Comparison of ENCODE assay signal across 1 cellular context in the genomic region with DNA sequence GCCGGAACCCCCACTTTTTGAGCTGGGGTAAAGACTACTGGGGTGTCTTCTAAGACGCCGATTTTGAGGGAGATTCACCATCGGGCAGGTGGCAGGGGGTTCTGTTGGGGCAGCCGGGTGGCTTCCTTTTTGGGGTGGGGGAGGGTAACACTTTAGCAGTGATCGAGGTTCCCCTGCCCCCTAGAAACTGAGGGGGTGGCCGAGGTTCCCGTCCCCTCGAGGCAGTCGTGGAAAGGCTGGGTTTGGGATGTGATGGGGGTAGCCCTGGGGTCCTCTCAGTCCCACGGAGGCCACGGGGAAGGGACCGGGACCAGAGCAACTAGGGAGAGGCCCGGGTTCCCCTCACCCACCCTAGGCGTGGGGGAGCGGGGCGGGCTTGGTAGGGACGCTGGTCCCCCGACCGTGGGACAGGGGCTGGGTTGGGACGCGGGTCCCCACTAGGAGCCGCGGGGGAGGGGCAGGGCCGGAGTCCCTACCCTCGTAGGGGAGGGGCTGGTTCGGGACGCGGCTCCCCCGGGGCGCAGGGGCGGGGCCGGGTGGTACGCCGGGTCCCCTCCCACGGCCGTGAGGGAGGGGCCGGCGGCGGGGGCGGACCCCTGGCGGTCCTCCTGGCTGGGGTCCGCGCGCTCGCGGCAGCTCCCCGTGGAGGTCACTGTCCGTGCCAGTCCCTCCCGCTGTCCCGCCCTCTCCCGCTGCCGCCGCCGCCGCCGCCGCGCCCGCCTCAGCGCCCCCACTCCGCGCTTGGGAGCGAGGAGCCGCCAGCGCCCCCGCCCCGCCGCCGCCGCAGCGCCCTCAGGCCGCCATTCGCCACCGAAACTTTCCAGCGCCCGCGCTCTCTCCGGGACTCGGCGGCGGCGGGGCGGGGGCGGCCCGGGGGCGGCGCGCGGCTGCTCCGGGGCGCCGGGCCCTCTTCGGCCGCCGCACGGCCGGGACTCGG.
TF ChIP-seq lines count a peak whose summit lies in the region.

Gene TBL1X, plus strand, starts transcription at position 624 of the 937 bp plus-strand sequence. CDS start 188,529 bp downstream, outside the sequence.

TF ChIP-seq in K562, 482 proteins besides CTCF, POLR2A, EP300 and RAD21 (continued from another document):
- TF ChIP-seq BCLAF1 (IDR thresholded peaks at IDR 0.05; ENCODE audit: borderline replicate concordance in 1 of 2, control insufficient read depth in 1 of 2, low read depth in 2 of 2, low read length in 1 of 2) (no peak), FOXK2 (conservative IDR thresholded peaks at IDR 0.05 in 1 of 2, IDR thresholded peaks at IDR 0.05 in 1 of 2; ENCODE audit: low read depth in 2 of 2) (no peak), AFF1 (IDR thresholded peaks at IDR 0.05; ENCODE audit: low read depth in 1 of 2, partially characterized antibody in 2 of 2) (no peak), PHF21A (IDR thresholded peaks at IDR 0.05; ENCODE audit: borderline replicate concordance, low read depth) (no peak), WHSC1 (IDR thresholded peaks at IDR 0.05; ENCODE audit: low read length) (no peak), TFAP4 (CRISPR knock-in tag; IDR thresholded peaks at IDR 0.05; ENCODE audit: borderline replicate concordance) (no peak; the same call in 1 of the 2 replicates), SETDB1 (IDR thresholded peaks at IDR 0.05; ENCODE audit: low read length) (no peak), SMARCE1 (IDR thresholded peaks at IDR 0.05) (no peak), TAF1 (IDR thresholded peaks at IDR 0.05; ENCODE audit: control insufficient read depth, extremely low read depth, insufficient read depth, low read length, severe bottlenecking) (peak; percentile 12), HDAC6 (IDR thresholded peaks at IDR 0.05; ENCODE audit: low read depth, low read length) (no peak), KDM4B (IDR thresholded peaks at IDR 0.05; ENCODE audit: borderline replicate concordance in 2 of 2, low read depth in 1 of 2) (no peak), POLR2AphosphoS5 (IDR thresholded peaks at IDR 0.05; ENCODE audit: control insufficient read depth, insufficient read depth, low read depth, low read length) (no peak), ZNF239 (CRISPR knock-in tag; IDR thresholded peaks at IDR 0.05) (no peak), RHOXF2B (CRISPR knock-in tag; conservative IDR thresholded peaks at IDR 0.05) (no peak), ZNF75A (CRISPR knock-in tag; IDR thresholded peaks at IDR 0.05) (no peak), MTA2 (IDR thresholded peaks at IDR 0.05; ENCODE audit: low read depth) (no peak), ZNF512 (tag; IDR thresholded peaks at IDR 0.05) (no peak), HLTF (IDR thresholded peaks at IDR 0.05) (no peak), ZKSCAN8 (CRISPR knock-in tag; IDR thresholded peaks at IDR 0.05) (no peak), HDAC3 (IDR thresholded peaks at IDR 0.05; ENCODE audit: borderline replicate concordance, partially characterized antibody) (no peak), JUN (IDR thresholded peaks at IDR 0.05; ENCODE audit: borderline replicate concordance, low read depth, low read length) (no peak), JUN (CRISPR knock-in tag; IDR thresholded peaks at IDR 0.05; ENCODE audit: borderline replicate concordance) (no peak), KLF6 (CRISPR knock-in tag; IDR thresholded peaks at IDR 0.05; ENCODE audit: borderline replicate concordance) (no peak), MAFG (tag; conservative IDR thresholded peaks at IDR 0.05) (no peak), ATF7 (IDR thresholded peaks at IDR 0.05) (no peak), LARP7 (IDR thresholded peaks at IDR 0.05) (no peak), RBFOX2 (IDR thresholded peaks at IDR 0.05; ENCODE audit: low read depth, low read length) (peak; percentile 71), KLF16 (IDR thresholded peaks at IDR 0.05) (no peak), ZEB2 (IDR thresholded peaks at IDR 0.05) (no peak), ZBTB12 (CRISPR knock-in tag; IDR thresholded peaks at IDR 0.05) (no peak), NFATC3 (IDR thresholded peaks at IDR 0.05) (no peak)
- TF ChIP-seq, protein P1, sequence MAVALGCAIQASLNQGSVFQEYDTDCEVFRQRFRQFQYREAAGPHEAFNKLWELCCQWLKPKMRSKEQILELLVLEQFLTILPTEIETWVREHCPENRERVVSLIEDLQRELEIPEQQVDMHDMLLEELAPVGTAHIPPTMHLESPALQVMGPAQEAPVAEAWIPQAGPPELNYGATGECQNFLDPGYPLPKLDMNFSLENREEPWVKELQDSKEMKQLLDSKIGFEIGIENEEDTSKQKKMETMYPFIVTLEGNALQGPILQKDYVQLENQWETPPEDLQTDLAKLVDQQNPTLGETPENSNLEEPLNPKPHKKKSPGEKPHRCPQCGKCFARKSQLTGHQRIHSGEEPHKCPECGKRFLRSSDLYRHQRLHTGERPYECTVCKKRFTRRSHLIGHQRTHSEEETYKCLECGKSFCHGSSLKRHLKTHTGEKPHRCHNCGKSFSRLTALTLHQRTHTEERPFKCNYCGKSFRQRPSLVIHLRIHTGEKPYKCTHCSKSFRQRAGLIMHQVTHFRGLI (CRISPR knock-in tag; IDR thresholded peaks at IDR 0.05) = no peak
- TF ChIP-seq, protein P2, sequence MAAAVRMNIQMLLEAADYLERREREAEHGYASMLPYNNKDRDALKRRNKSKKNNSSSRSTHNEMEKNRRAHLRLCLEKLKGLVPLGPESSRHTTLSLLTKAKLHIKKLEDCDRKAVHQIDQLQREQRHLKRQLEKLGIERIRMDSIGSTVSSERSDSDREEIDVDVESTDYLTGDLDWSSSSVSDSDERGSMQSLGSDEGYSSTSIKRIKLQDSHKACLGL (CRISPR knock-in tag; IDR thresholded peaks at IDR 0.05; ENCODE audit: borderline replicate concordance, poor library complexity, severe bottlenecking) = no peak
